ENCODE assay signal across 25 cellular contexts in the genomic region with DNA sequence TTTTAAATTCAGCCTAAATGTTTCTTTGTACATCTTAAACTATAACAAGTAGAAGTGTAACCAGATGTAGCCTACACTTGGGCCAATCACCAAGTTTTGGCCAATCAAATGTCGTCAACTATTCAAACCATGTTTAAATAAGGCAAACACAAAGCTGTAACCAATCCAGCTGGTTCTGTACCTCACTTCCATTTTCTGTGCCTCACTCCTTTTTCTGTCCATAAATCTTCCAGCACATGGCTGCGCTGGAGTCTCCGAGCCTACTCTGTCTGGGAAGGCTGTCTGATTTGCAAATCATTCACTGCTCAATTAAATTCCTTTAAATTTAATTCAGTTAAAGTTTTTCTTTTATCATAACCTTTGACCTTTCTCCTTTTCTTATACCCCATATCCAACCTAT.
"Had no signal": no experiment of that assay in that cellular context is flagged by ENCODE, and none has a peak within 500 bp of the region (broad histone marks: within the 10 kb centered on the region; RNA-seq: fewer than 3 reads in every experiment).

No MANE protein-coding gene starts in this region.

- H3K36me3 Mint-ChIP-seq: activated naive CD4-positive, alpha-beta T cell treated with anti-CD3 and anti-CD28 coated beads, Interleukin-2, amount 10 ng/mL, durations not matched to agents 7 days and 5 days; immature natural killer cell; mesothelial cell of epicardium had no signal

- H3K4me1 ChIP-seq: gastrocnemius medialis, heart left ventricle, right atrium auricular region, uterus had no signal

- H3K9me3 ChIP-seq: gastrocnemius medialis, heart left ventricle, right atrium auricular region, tibial nerve, uterus had no signal

- H3K9me3 Mint-ChIP-seq: activated naive CD4-positive, alpha-beta T cell treated with anti-CD3 and anti-CD28 coated beads, Interleukin-2, amount 10 ng/mL, durations not matched to agents 7 days and 5 days; central memory CD8-positive, alpha-beta T cell; immature natural killer cell; mesothelial cell of epicardium had no signal

- H3K4me3 ChIP-seq: coronary artery, gastrocnemius medialis, heart left ventricle, lung, right atrium auricular region, tibial nerve, uterus had no signal

- H3K27ac Mint-ChIP-seq: activated naive CD4-positive, alpha-beta T cell treated with anti-CD3 and anti-CD28 coated beads, Interleukin-2, amount 10 ng/mL, durations not matched to agents 7 days and 5 days had no signal

- H3K27ac ChIP-seq: coronary artery, gastrocnemius medialis, heart left ventricle, right atrium auricular region, tibial nerve, uterus, VCaP had no signal

- DNase-seq: activated CD4-positive, alpha-beta T cell treated with anti-CD3 and anti-CD28 coated beads, Interleukin-2, amount 50 U/mL, for 1 hour; activated CD4-positive, CD25-positive, alpha-beta regulatory T cell treated with anti-CD3 and anti-CD28 coated beads, Interleukin-2, amount 50 U/mL, for 72 hours; activated CD8-positive, alpha-beta memory T cell treated with anti-CD3 and anti-CD28 coated beads, Interleukin-2, amount 50 U/mL, for 4 hours; activated effector memory CD4-positive, alpha-beta T cell treated with Interleukin-2 at 50 U/mL for 16 hours; activated naive CD4-positive, alpha-beta T cell treated with anti-CD3 and anti-CD28 coated beads, Interleukin-2, amount 10 ng/mL, durations not matched to agents 7 days and 5 days; activated T-cell treated with anti-CD3 and anti-CD28 coated beads, Interleukin-2, amount 50 U/mL, for 48 hours; aorta; erythroblast; gastrocnemius medialis; heart left ventricle; immature natural killer cell; occipital lobe; stimulated activated CD4-positive, alpha-beta T cell treated with anti-CD3 and anti-CD28 coated beads, Interleukin-12 subunit alpha, Interleukin-12 subunit beta, amount 100 ng/mL, for 4 hours; stimulated activated CD4-positive, alpha-beta T cell treated with anti-CD3 and anti-CD28 coated beads, Interleukin-1b, Interleukin-23, amount 100 ng/mL, for 48 hours; stimulated activated CD8-positive, alpha-beta memory T cell treated with anti-CD3 and anti-CD28 coated beads, Interleukin-4, amount 100 ng/mL, for 48 hours; stimulated activated naive CD4-positive, alpha-beta T cell; T-helper 2 cell; uterus had no signal

- H3K4me3 Mint-ChIP-seq: activated naive CD4-positive, alpha-beta T cell treated with anti-CD3 and anti-CD28 coated beads, Interleukin-2, amount 10 ng/mL, durations not matched to agents 7 days and 5 days; central memory CD8-positive, alpha-beta T cell; immature natural killer cell; mesothelial cell of epicardium had no signal

- H3K36me3 ChIP-seq: gastrocnemius medialis, heart left ventricle, right atrium auricular region, tibial nerve, uterus had no signal

- ATAC-seq: gastrocnemius medialis, heart left ventricle had no signal

- H3K27me3 ChIP-seq: gastrocnemius medialis, heart left ventricle, right atrium auricular region, tibial nerve, uterus had no signal

- H3K4me1 Mint-ChIP-seq: central memory CD8-positive, alpha-beta T cell had no signal

- H3K27me3 Mint-ChIP-seq: activated naive CD4-positive, alpha-beta T cell treated with anti-CD3 and anti-CD28 coated beads, Interleukin-2, amount 10 ng/mL, durations not matched to agents 7 days and 5 days; central memory CD8-positive, alpha-beta T cell had no signal
